ENCODE assay signal across 10 cellular contexts in genomic region chr15:63870043-63870394, GRCh38. TPM values are rescaled to one million over a fixed set of nuclear protein-coding genes. Genes with fewer than 3 reads are reported as not detected.
DNase-seq lines count a peak whose midpoint lies in the region; ATAC-seq and TF ChIP-seq lines count a peak whose summit lies in the region.
"Had no signal": no experiment of that assay in that cellular context is flagged by ENCODE, and none has a peak within 500 bp of the region (broad histone marks: within the 10 kb centered on the region; RNA-seq: fewer than 3 reads in every experiment).

No MANE protein-coding gene starts in this region.

- DNase-seq in T-helper 1 cell (no peak), activated B cell treated with CpG ODN at 0.5 μM for 24 hours (no peak), putamen (ENCODE audit: low spot score) (peak; percentile 63), GM19238 (ENCODE audit: insufficient read length, low spot score) (no peak), amygdala (lab: John Stamatoyannopoulos, UW) (no peak), SW 1271 (lab: John Stamatoyannopoulos, UW) (no peak)
- DNase-seq: activated naive CD8-positive, alpha-beta T cell treated with anti-CD3 and anti-CD28 coated beads, Interleukin-2, amount 10 ng/mL, durations not matched to agents 7 days and 5 days; DMS79 treated with DMSO at 0.1 percent for 48 hours had no signal

- H3K36me3 Mint-ChIP-seq in T-helper 1 cell treated with Interleukin-12 subunit alpha and Interleukin-12 subunit beta and Interleukin-4 antibody, amounts not matched to agents 30 μg/mL and 1 μg/mL, for 36 hours (ENCODE audit: low read depth): peaks cover 2% of the 10 kb centered on the region
- H3K36me3 Mint-ChIP-seq in activated B cell treated with CpG ODN at 0.5 μM for 24 hours (ENCODE audit: low read depth): no peaks in the 10 kb centered on the region

- TF ChIP-seq CTCF in activated B cell treated with CpG ODN at 0.5 μM for 24 hours (IDR thresholded peaks at IDR 0.05): no peak

- peaks cover 8% of the 10 kb centered on the region for H3K4me1 Mint-ChIP-seq in T-helper 1 cell treated with Interleukin-12 subunit alpha and Interleukin-12 subunit beta and Interleukin-4 antibody, amounts not matched to agents 30 μg/mL and 1 μg/mL, for 36 hours (ENCODE audit: low read depth)
- H3K4me1 Mint-ChIP-seq in activated B cell treated with CpG ODN at 0.5 μM for 24 hours: peaks cover 27% of the 10 kb centered on the region

- peak; percentile 77 for ATAC-seq in HG03060 (IDR thresholded peaks at IDR 0.05; ENCODE audit: low read depth, unreplicated experiment)
- peak; percentile 85 for ATAC-seq in activated B cell treated with CpG ODN at 0.5 μM for 24 hours (ENCODE audit: low read depth)

- no peaks in the 10 kb centered on the region for H3K27me3 Mint-ChIP-seq in T-helper 1 cell treated with Interleukin-12 subunit alpha and Interleukin-12 subunit beta and Interleukin-4 antibody, amounts not matched to agents 30 μg/mL and 1 μg/mL, for 36 hours (ENCODE audit: low read depth)
- no peaks in the 10 kb centered on the region for H3K27me3 Mint-ChIP-seq in activated B cell treated with CpG ODN at 0.5 μM for 24 hours
- H3K27me3 Mint-ChIP-seq: activated naive CD8-positive, alpha-beta T cell treated with anti-CD3 and anti-CD28 coated beads, Interleukin-2, amount 10 ng/mL, durations not matched to agents 7 days and 5 days had no signal

- H3K9me3 Mint-ChIP-seq in T-helper 1 cell treated with Interleukin-12 subunit alpha and Interleukin-12 subunit beta and Interleukin-4 antibody, amounts not matched to agents 30 μg/mL and 1 μg/mL, for 36 hours: peaks cover 5% of the 10 kb centered on the region
- peaks cover 4% of the 10 kb centered on the region for H3K9me3 Mint-ChIP-seq in activated B cell treated with CpG ODN at 0.5 μM for 24 hours

- no peak overlapping the region for H3K4me3 Mint-ChIP-seq in T-helper 1 cell treated with Interleukin-12 subunit alpha and Interleukin-12 subunit beta and Interleukin-4 antibody, amounts not matched to agents 30 μg/mL and 1 μg/mL, for 36 hours
- peak overlapping the region; percentile 21 for H3K4me3 Mint-ChIP-seq in activated B cell treated with CpG ODN at 0.5 μM for 24 hours
- H3K4me3 Mint-ChIP-seq: activated naive CD8-positive, alpha-beta T cell treated with anti-CD3 and anti-CD28 coated beads, Interleukin-2, amount 10 ng/mL, durations not matched to agents 7 days and 5 days had no signal

- peak overlapping the region; percentile 41 for H3K27ac Mint-ChIP-seq in T-helper 1 cell treated with Interleukin-12 subunit alpha and Interleukin-12 subunit beta and Interleukin-4 antibody, amounts not matched to agents 30 μg/mL and 1 μg/mL, for 36 hours
- H3K27ac Mint-ChIP-seq in activated B cell treated with CpG ODN at 0.5 μM for 24 hours: peak overlapping the region; percentile 84
- H3K27ac Mint-ChIP-seq: activated naive CD8-positive, alpha-beta T cell treated with anti-CD3 and anti-CD28 coated beads, Interleukin-2, amount 10 ng/mL, durations not matched to agents 7 days and 5 days had no signal

- CTCF ChIA-PET in activated B cell treated with CpG ODN at 0.5 μM for 24 hours (lab: Charles Lee): no interaction called here

- intact Hi-C loops in activated B cell treated with CpG ODN at 0.5 μM for 24 hours (cut with micrococcal nuclease): loop anchor here (1.0 kb wide), 3 partner anchors 10 to 21 kb away; no protein-coding TSS in a partner anchor

- POLR2A ChIA-PET in activated B cell treated with CpG ODN at 0.5 μM for 24 hours (lab: Charles Lee): interaction anchor here (0.6 to 6.4 kb wide), 11 partner anchors 10 to 118 kb away, joined by 3 to 63 read pairs (median 4); partner anchors contain the start of gene HERC1

RNA-seq across cellular contexts. Expression of gene HERC1, which starts 36.3 kb away (rescaled TPM):
- 191 and 201 TPM in 2 replicates for total RNA-seq in activated B cell treated with CpG ODN at 0.5 μM for 24 hours
